17 cellular contexts compared by ENCODE assay signal in the genomic region with DNA sequence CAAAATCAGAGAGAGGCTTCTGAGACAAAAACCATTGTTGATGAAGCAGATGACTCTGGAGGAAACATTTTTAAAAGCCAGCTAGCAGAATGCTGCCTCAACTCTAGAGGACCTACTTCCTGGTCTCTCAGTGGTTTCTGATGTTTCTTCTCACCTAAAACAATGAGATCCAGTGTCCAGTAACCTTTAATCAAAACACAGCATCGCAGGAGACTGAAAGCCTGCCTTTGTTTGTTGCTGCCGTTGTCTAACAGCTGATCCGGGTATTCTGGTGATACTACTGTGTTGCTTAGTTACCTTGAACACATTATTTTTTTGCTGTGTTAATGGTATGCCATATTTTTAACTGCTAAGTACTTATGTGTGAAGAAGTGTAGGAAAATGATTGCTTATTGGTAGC.
A peak's percentile ranks its signal among the peaks of the same experiment; 100 is the strongest.
DNase-seq lines count a peak whose midpoint lies in the region; TF ChIP-seq lines count a peak whose summit lies in the region.
"Had no signal": no experiment of that assay in that cellular context is flagged by ENCODE, and none has a peak within 500 bp of the region (broad histone marks: within the 10 kb centered on the region; RNA-seq: fewer than 3 reads in every experiment).

No MANE protein-coding gene starts in this region.

- H3K4me3 ChIP-seq in AG10803 (ENCODE audit: low read length), result no peak overlapping the region
- H3K4me3 ChIP-seq: coronary artery had no signal

- H3K9me3 Mint-ChIP-seq in activated T-helper 1 cell treated with anti-CD3 and anti-CD28 coated beads, Interleukin-12 subunit alpha, Interleukin-12 subunit beta, Interleukin-2, Interleukin-4 antibody, amounts not matched to agents 30 ng/mL and 10 ng/mL and 1 ng/mL, durations not matched to agents 14 hours and 24 hours and 36 hours, result no peaks in the 10 kb centered on the region

- no peak for TF ChIP-seq CTCF in AG10803 (conservative IDR thresholded peaks at IDR 0.05; ENCODE audit: low read length)

- DNase-seq in AG10803 (ENCODE audit: low read depth) (peak; percentile 5), D341Med (ENCODE audit: low spot score) (peak; percentile 2), NCI-H748 (lab: John Stamatoyannopoulos, UW; ENCODE audit: unreplicated experiment) (peak; percentile 84), foreskin melanocyte (peak; percentile 98), DMS79 (lab: John Stamatoyannopoulos, UW) (no peak)
- no peak for DNase-seq in activated CD4-positive, CD25-positive, alpha-beta regulatory T cell treated with anti-CD3 and anti-CD28 coated beads, Interleukin-2, amount 50 U/mL, for 72 hours
- DNase-seq in activated T-helper 1 cell treated with anti-CD3 and anti-CD28 coated beads, Interleukin-12 subunit alpha, Interleukin-12 subunit beta, Interleukin-2, Interleukin-4 antibody, amounts not matched to agents 30 ng/mL and 10 ng/mL and 1 ng/mL, durations not matched to agents 14 hours and 24 hours and 36 hours (ENCODE audit: low spot score), result no peak
- DNase-seq: activated CD8-positive, alpha-beta memory T cell treated with anti-CD3 and anti-CD28 coated beads, Interleukin-2, amount 50 U/mL, for 4 hours; erythroblast; H7; head of caudate nucleus; Kasumi-1; midbrain; NCI-H1930; stimulated activated CD4-positive, alpha-beta T cell treated with anti-CD3 and anti-CD28 coated beads, Interleukin-2, amount 100 ng/mL, for 48 hours; T-helper 9 cell had no signal

- no peak overlapping the region for H3K27ac Mint-ChIP-seq in activated T-helper 1 cell treated with anti-CD3 and anti-CD28 coated beads, Interleukin-12 subunit alpha, Interleukin-12 subunit beta, Interleukin-2, Interleukin-4 antibody, amounts not matched to agents 30 ng/mL and 10 ng/mL and 1 ng/mL, durations not matched to agents 14 hours and 24 hours and 36 hours

- H3K36me3 Mint-ChIP-seq in activated T-helper 1 cell treated with anti-CD3 and anti-CD28 coated beads, Interleukin-12 subunit alpha, Interleukin-12 subunit beta, Interleukin-2, Interleukin-4 antibody, amounts not matched to agents 30 ng/mL and 10 ng/mL and 1 ng/mL, durations not matched to agents 14 hours and 24 hours and 36 hours (ENCODE audit: low read depth), result no peaks in the 10 kb centered on the region

- H3K4me3 Mint-ChIP-seq in activated T-helper 1 cell treated with anti-CD3 and anti-CD28 coated beads, Interleukin-12 subunit alpha, Interleukin-12 subunit beta, Interleukin-2, Interleukin-4 antibody, amounts not matched to agents 30 ng/mL and 10 ng/mL and 1 ng/mL, durations not matched to agents 14 hours and 24 hours and 36 hours, result no peak overlapping the region

- intact Hi-C loops in activated T-helper 1 cell treated with anti-CD3 and anti-CD28 coated beads, Interleukin-12 subunit alpha, Interleukin-12 subunit beta, Interleukin-2, Interleukin-4 antibody, amounts not matched to agents 30 ng/mL and 10 ng/mL and 1 ng/mL, durations not matched to agents 14 hours and 24 hours and 36 hours (cut with micrococcal nuclease), result no loop called here

- H3K27me3 Mint-ChIP-seq in activated T-helper 1 cell treated with anti-CD3 and anti-CD28 coated beads, Interleukin-12 subunit alpha, Interleukin-12 subunit beta, Interleukin-2, Interleukin-4 antibody, amounts not matched to agents 30 ng/mL and 10 ng/mL and 1 ng/mL, durations not matched to agents 14 hours and 24 hours and 36 hours (ENCODE audit: insufficient read depth), result peaks cover 10% of the 10 kb centered on the region

- H3K4me1 Mint-ChIP-seq in activated T-helper 1 cell treated with anti-CD3 and anti-CD28 coated beads, Interleukin-12 subunit alpha, Interleukin-12 subunit beta, Interleukin-2, Interleukin-4 antibody, amounts not matched to agents 30 ng/mL and 10 ng/mL and 1 ng/mL, durations not matched to agents 14 hours and 24 hours and 36 hours (ENCODE audit: low read depth), result no peaks in the 10 kb centered on the region

Comparison
In these comparisons a context has a peak if more than half of its experiments do, and no peak if none do; other contexts are left out.
1. DNase-seq: peak in AG10803 (single experiment), D341Med (single experiment), NCI-H748 (single experiment) and foreskin melanocyte (single experiment); none in activated CD4-positive, CD25-positive, alpha-beta regulatory T cell treated with anti-CD3 and anti-CD28 coated beads, Interleukin-2, amount 50 U/mL, for 72 hours (single experiment), activated T-helper 1 cell treated with anti-CD3 and anti-CD28 coated beads, Interleukin-12 subunit alpha, Interleukin-12 subunit beta, Interleukin-2, Interleukin-4 antibody, amounts not matched to agents 30 ng/mL and 10 ng/mL and 1 ng/mL, durations not matched to agents 14 hours and 24 hours and 36 hours (single experiment) and DMS79 (single experiment).